13 cellular contexts compared by ENCODE assay signal in the genomic region with DNA sequence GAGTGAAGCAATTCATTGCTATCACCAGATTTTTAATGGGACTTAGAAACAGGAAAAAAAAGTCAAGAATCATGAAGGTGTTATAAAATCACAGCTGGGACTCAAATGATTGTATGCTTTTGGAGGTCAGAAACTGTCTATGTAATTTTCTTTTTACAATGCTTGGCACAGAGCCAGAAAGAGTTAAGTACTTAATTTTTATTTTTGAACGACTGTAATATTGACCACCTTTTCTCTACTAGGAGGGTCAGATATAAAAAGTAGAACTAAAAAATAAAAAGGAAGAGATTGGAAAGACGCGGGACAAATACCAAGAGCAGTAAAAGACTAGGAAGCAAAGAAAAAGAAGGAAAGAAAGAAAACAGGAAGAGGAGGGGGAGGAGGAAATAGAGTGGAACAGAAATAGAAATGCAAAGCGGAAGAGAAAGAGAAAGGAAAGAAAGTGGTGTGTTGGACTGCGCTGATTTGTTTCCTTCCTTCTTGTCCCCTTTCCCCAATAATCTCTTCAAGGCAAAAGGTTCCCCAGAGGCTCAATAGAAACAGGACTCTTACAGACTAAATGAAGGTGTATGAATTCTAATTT. TPM values are rescaled to one million over a fixed set of nuclear protein-coding genes. Genes with fewer than 3 reads are reported as not detected.
DNase-seq lines count a peak whose midpoint lies in the region; ATAC-seq and TF ChIP-seq lines count a peak whose summit lies in the region.
"Had no signal": no experiment of that assay in that cellular context is flagged by ENCODE, and none has a peak within 500 bp of the region (broad histone marks: within the 10 kb centered on the region; RNA-seq: fewer than 3 reads in every experiment).

No MANE protein-coding gene starts in this region.

- H3K36me3 ChIP-seq in fibroblast of lung (ENCODE audit: control insufficient read depth, insufficient read depth, low read length): no peaks in the 10 kb centered on the region
- H3K36me3 ChIP-seq: upper lobe of right lung had no signal

- no peak overlapping the region for H3K27ac ChIP-seq in fibroblast of lung (ENCODE audit: insufficient read depth, low read length)
- H3K27ac ChIP-seq: upper lobe of right lung had no signal

- ATAC-seq in GM19035 (IDR thresholded peaks at IDR 0.05; ENCODE audit: unreplicated experiment): peak; percentile 48
- ATAC-seq in GM18520 (IDR thresholded peaks at IDR 0.05; ENCODE audit: unreplicated experiment): no peak
- ATAC-seq: esophagus mucosa, upper lobe of right lung had no signal

- peaks cover 0 to 4% of the 10 kb centered on the region in 2 donors for H3K36me3 Mint-ChIP-seq in CD14-positive monocyte
- H3K36me3 Mint-ChIP-seq in osteocyte (ENCODE audit: unreplicated experiment): peaks cover 1% of the 10 kb centered on the region

- peak overlapping the region in 1 of 4 experiments; percentile 68 for H3K4me3 ChIP-seq in fibroblast of lung (replicated peaks in 1 of 4; ENCODE audit: control extremely low read depth in 1 of 4, insufficient read depth in 1 of 4, low read depth in 3 of 4, low read length in 4 of 4)
- H3K4me3 ChIP-seq: upper lobe of right lung had no signal

- no peak overlapping the region for H2AFZ ChIP-seq in fibroblast of lung (ENCODE audit: low read length)

- H3K4me1 Mint-ChIP-seq in CD14-positive monocyte: peaks cover 50% of the 10 kb centered on the region
- peaks cover 24% of the 10 kb centered on the region for H3K4me1 Mint-ChIP-seq in osteocyte (ENCODE audit: unreplicated experiment)

- H3K27me3 ChIP-seq in fibroblast of lung (ENCODE audit: control insufficient read depth, insufficient read depth, low read length): no peaks in the 10 kb centered on the region
- H3K27me3 ChIP-seq: upper lobe of right lung had no signal

- H3K4me1 ChIP-seq in fibroblast of lung (ENCODE audit: control insufficient read depth, extremely low read depth, insufficient read depth, low read length): peaks cover 2% of the 10 kb centered on the region

- H3K9ac ChIP-seq in fibroblast of lung (ENCODE audit: insufficient read depth, low read length): no peak overlapping the region

- H3K4me2 ChIP-seq in fibroblast of lung (ENCODE audit: extremely low read depth, insufficient read depth, low read length): peak overlapping the region; percentile 28

- peak overlapping the region; percentile 77 to 89 (median 86) for H3K27ac Mint-ChIP-seq in CD14-positive monocyte
- H3K27ac Mint-ChIP-seq in osteocyte (ENCODE audit: unreplicated experiment): no peak overlapping the region

- H3K27me3 Mint-ChIP-seq in CD14-positive monocyte (ENCODE audit: low read depth in 3 of 3): peaks cover 0 to 2% (median 0%) of the 10 kb centered on the region in 3 donors
- H3K27me3 Mint-ChIP-seq in osteocyte (ENCODE audit: unreplicated experiment): no peaks in the 10 kb centered on the region

- DNase-seq in CD14-positive monocyte (ENCODE audit: low spot score): no peak
- peak; percentile 37 for DNase-seq in NOMO-1 treated with dmso at 0.1 percent for 144 hours (lab: John Stamatoyannopoulos, UW; ENCODE audit: unreplicated experiment)
- DNase-seq in fibroblast of lung (ENCODE audit: low read depth in 2 of 2): no peak
- no peak for DNase-seq in NCI-H146 treated with DMSO at 0.1 percent for 48 hours (lab: John Stamatoyannopoulos, UW; ENCODE audit: unreplicated experiment)
- DNase-seq in osteocyte (ENCODE audit: extremely low spot score, unreplicated experiment): no peak
- no peak for DNase-seq in Kasumi-1 (lab: John Stamatoyannopoulos, UW)
- DNase-seq: DMS153, posterior cingulate gyrus, SHP77, upper lobe of right lung had no signal

- H3K4me3 Mint-ChIP-seq in CD14-positive monocyte: peak overlapping the region; percentile 58 to 74
- no peak overlapping the region for H3K4me3 Mint-ChIP-seq in osteocyte (ENCODE audit: unreplicated experiment)

- H3K9me3 Mint-ChIP-seq in CD14-positive monocyte (peaks cover 6 to 12% (median 8%) of the 10 kb centered on the region in 7 donors), osteocyte (ENCODE audit: unreplicated experiment) (no peaks in the 10 kb centered on the region)

- TF ChIP-seq CTCF in CD14-positive monocyte (IDR thresholded peaks at IDR 0.05): no peak
- TF ChIP-seq CTCF in fibroblast of lung (conservative IDR thresholded peaks at IDR 0.05 in 1 of 2, IDR thresholded peaks at IDR 0.05 in 1 of 2; ENCODE audit: low read depth in 1 of 2, low read length in 2 of 2): no peak
- TF ChIP-seq CTCF in osteocyte (IDR thresholded peaks at IDR 0.05): no peak

- peaks cover 4% of the 10 kb centered on the region for H3K79me2 ChIP-seq in fibroblast of lung (ENCODE audit: control insufficient read depth, insufficient read depth, low read length)

- no peaks in the 10 kb centered on the region for H3K9me3 ChIP-seq in fibroblast of lung (ENCODE audit: control insufficient read depth, insufficient read depth, low read depth, low read length)
- H3K9me3 ChIP-seq: upper lobe of right lung had no signal

- intact Hi-C loops in CD14-positive monocyte (cut with micrococcal nuclease): no loop called here

- H4K20me1 ChIP-seq in fibroblast of lung (ENCODE audit: control insufficient read depth, extremely low read depth, insufficient read depth, low read length): no peaks in the 10 kb centered on the region

RNA-seq across cellular contexts. Expression of a gene that starts 23.2 kb away (rescaled TPM):
- 10 to 100 TPM; 45.1 to 47.7 TPM for polyA plus RNA-seq in CD14-positive monocyte
- total RNA-seq in fibroblast of lung: 12.3 and 17.0 TPM in 2 replicates
- polyA plus RNA-seq in fibroblast of lung: 23.9 and 26.3 TPM in 2 replicates
- polyA plus RNA-seq in fibroblast of lung (2012): 16.2 TPM in 2 replicates
- 0.63 and 1.6 TPM in 2 replicates for polyA minus RNA-seq in fibroblast of lung (ENCODE audit: low replicate concordance)
- total RNA-seq in osteocyte: 26.2 and 30.9 TPM in 2 replicates
